1 cellular context compared by ENCODE assay signal in genomic region chr3:30493912-30494311, GRCh38.
TF ChIP-seq lines count a peak whose summit lies in the region.

No MANE protein-coding gene starts in this region.

TF ChIP-seq in GM23338, 12 proteins besides CTCF, POLR2A, EP300 and RAD21 (continued from another document):
- no peak for TF ChIP-seq ZNF462 (CRISPR knock-in tag; IDR thresholded peaks at IDR 0.05)
- TF ChIP-seq, protein P1, sequence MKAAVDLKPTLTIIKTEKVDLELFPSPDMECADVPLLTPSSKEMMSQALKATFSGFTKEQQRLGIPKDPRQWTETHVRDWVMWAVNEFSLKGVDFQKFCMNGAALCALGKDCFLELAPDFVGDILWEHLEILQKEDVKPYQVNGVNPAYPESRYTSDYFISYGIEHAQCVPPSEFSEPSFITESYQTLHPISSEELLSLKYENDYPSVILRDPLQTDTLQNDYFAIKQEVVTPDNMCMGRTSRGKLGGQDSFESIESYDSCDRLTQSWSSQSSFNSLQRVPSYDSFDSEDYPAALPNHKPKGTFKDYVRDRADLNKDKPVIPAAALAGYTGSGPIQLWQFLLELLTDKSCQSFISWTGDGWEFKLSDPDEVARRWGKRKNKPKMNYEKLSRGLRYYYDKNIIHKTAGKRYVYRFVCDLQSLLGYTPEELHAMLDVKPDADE (IDR thresholded peaks at IDR 0.05): no peak
